14 cellular contexts compared by ENCODE assay signal in genomic region chr6:148967128-148967527, GRCh38.
"Had no signal": no experiment of that assay in that cellular context is flagged by ENCODE, and none has a peak within 500 bp of the region (broad histone marks: within the 10 kb centered on the region; RNA-seq: fewer than 3 reads in every experiment).

No MANE protein-coding gene starts in this region.

- H3K4me3 ChIP-seq: pancreas, tibial artery, uterus had no signal

- H3K27me3 ChIP-seq: brain microvascular endothelial cell, pancreas, tibial artery, uterus had no signal

- H3K27ac ChIP-seq: brain microvascular endothelial cell, foreskin keratinocyte, pancreas, tibial artery, uterus had no signal

- ATAC-seq: foreskin keratinocyte; pancreas; stimulated activated naive B cell treated with anti-CD40 and anti-IgM and Interleukin-4, amounts not matched to agents 10 μg/mL and 1 μg/mL and 100 μg/mL, for 72 hours had no signal

- H3K9me3 ChIP-seq: pancreas, tibial artery, uterus had no signal

- H3K4me1 ChIP-seq: foreskin keratinocyte, pancreas, uterus had no signal

- DNase-seq: activated CD4-positive, alpha-beta T cell treated with anti-CD3 and anti-CD28 coated beads, Interleukin-2, amount 10 ng/mL, durations not matched to agents 7 days and 5 days; activated CD8-positive, alpha-beta memory T cell treated with anti-CD3 and anti-CD28 coated beads for 24 hours; activated naive CD8-positive, alpha-beta T cell treated with anti-CD3 and anti-CD28 coated beads for 36 hours; brain microvascular endothelial cell; effector memory CD4-positive, alpha-beta T cell; foreskin keratinocyte; kidney glomerular epithelial cell; pancreas; stimulated activated CD4-positive, alpha-beta T cell treated with anti-CD3 and anti-CD28 coated beads, Interleukin-12 subunit alpha, Interleukin-12 subunit beta, amount 100 ng/mL, for 4 hours; stimulated activated CD4-positive, alpha-beta T cell treated with anti-CD3 and anti-CD28 coated beads, Interleukin-2, amount 100 ng/mL, for 48 hours; stimulated activated naive B cell treated with anti-CD40 and anti-IgM and Interleukin-4, amounts not matched to agents 10 μg/mL and 1 μg/mL and 100 μg/mL, for 72 hours; T-helper 2 cell; tibial artery; uterus had no signal

- H3K36me3 ChIP-seq: brain microvascular endothelial cell, pancreas, uterus had no signal
